36 cellular contexts compared by ENCODE assay signal in the genomic region with DNA sequence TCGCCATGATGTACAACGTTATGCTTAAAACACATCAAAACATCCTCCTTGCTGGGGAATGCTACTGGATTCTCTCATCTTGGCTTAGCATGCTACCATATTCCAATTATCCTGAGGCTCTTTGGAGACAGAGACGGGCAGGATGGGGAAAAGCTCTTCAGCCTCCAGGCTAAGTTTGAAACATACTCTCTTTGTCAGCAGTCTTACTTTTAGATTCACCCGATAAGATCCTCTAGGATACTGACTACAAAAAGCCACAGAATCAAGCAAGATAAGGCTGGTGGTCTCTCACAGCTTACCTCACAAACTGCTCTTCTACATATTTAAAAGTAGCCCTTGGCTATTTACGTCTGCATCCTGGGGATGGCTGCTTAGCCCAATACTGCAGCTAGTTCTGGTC.
"Had no signal": no experiment of that assay in that cellular context is flagged by ENCODE, and none has a peak within 500 bp of the region (broad histone marks: within the 10 kb centered on the region; RNA-seq: fewer than 3 reads in every experiment).

No MANE protein-coding gene starts in this region.

- H3K4me1 ChIP-seq: ascending aorta had no signal

- H3K27ac ChIP-seq: ascending aorta, cardiac muscle cell had no signal

- H3K4me1 Mint-ChIP-seq: activated B cell treated with CpG ODN at 0.5 μM for 24 hours; activated CD4-positive, alpha-beta T cell treated with anti-CD3 and anti-CD28 coated beads, Interleukin-2, amount 10 ng/mL, durations not matched to agents 24 days and 14 days; activated naive CD4-positive, alpha-beta T cell treated with anti-CD3 and anti-CD28 coated beads, Interleukin-2, amount 10 ng/mL, durations not matched to agents 7 days and 5 days; activated naive CD4-positive, alpha-beta T cell treated with anti-CD3 and anti-CD28 coated beads, Interleukin-2, amount 50 U/mL, for 24 hours; activated naive CD8-positive, alpha-beta T cell treated with anti-CD3 and anti-CD28 coated beads, Interleukin-2, amount 10 ng/mL, durations not matched to agents 7 days and 5 days; activated naive CD8-positive, alpha-beta T cell treated with anti-CD3 and anti-CD28 coated beads, Interleukin-2, amount 50 U/mL, for 24 hours; central memory CD8-positive, alpha-beta T cell had no signal

- H3K4me3 ChIP-seq: ascending aorta, cardiac muscle cell had no signal

- H3K27me3 ChIP-seq: ascending aorta, cardiac muscle cell had no signal

- H3K27me3 Mint-ChIP-seq: activated CD4-positive, alpha-beta T cell treated with anti-CD3 and anti-CD28 coated beads, Interleukin-2, amount 10 ng/mL, durations not matched to agents 24 days and 14 days; activated CD8-positive, alpha-beta T cell treated with anti-CD3 and anti-CD28 coated beads for 36 hours; activated naive CD4-positive, alpha-beta T cell treated with anti-CD3 and anti-CD28 coated beads, Interleukin-2, amount 50 U/mL, for 24 hours; activated naive CD8-positive, alpha-beta T cell; activated naive CD8-positive, alpha-beta T cell treated with anti-CD3 and anti-CD28 coated beads, Interleukin-2, amount 50 U/mL, for 24 hours had no signal

- H3K36me3 Mint-ChIP-seq: activated CD4-positive, alpha-beta memory T cell treated with anti-CD3 and anti-CD28 coated beads for 36 hours; activated naive CD4-positive, alpha-beta T cell treated with anti-CD3 and anti-CD28 coated beads, Interleukin-2, amount 10 ng/mL, durations not matched to agents 7 days and 5 days; activated naive CD4-positive, alpha-beta T cell treated with anti-CD3 and anti-CD28 coated beads, Interleukin-2, amount 50 U/mL, for 24 hours; activated naive CD8-positive, alpha-beta T cell; activated naive CD8-positive, alpha-beta T cell treated with anti-CD3 and anti-CD28 coated beads, Interleukin-2, amount 10 ng/mL, durations not matched to agents 7 days and 5 days had no signal

- DNase-seq: activated B cell treated with CpG ODN at 0.5 μM for 24 hours; activated CD4-positive, alpha-beta memory T cell treated with anti-CD3 and anti-CD28 coated beads for 36 hours; activated CD4-positive, alpha-beta T cell treated with anti-CD3 and anti-CD28 coated beads for 4 hours; activated CD4-positive, alpha-beta T cell treated with anti-CD3 and anti-CD28 coated beads, Interleukin-2, amount 10 ng/mL, durations not matched to agents 24 days and 14 days; activated CD4-positive, alpha-beta T cell treated with anti-CD3 and anti-CD28 coated beads, Interleukin-2, amount 50 U/mL, for 1 hour; activated CD4-positive, alpha-beta T cell treated with anti-CD3 and anti-CD28 coated beads, Interleukin-2, amount 50 U/mL, for 4 hours; activated CD4-positive, CD25-positive, alpha-beta regulatory T cell treated with anti-CD3 and anti-CD28 coated beads, Interleukin-2, amount 50 U/mL, for 72 hours; activated CD8-positive, alpha-beta memory T cell treated with anti-CD3 and anti-CD28 coated beads, Interleukin-2, amount 50 U/mL, for 4 hours; activated CD8-positive, alpha-beta T cell treated with anti-CD3 and anti-CD28 coated beads for 36 hours; activated effector memory CD4-positive, alpha-beta T cell treated with Interleukin-2 at 50 U/mL for 16 hours; activated gamma-delta T cell; activated naive CD4-positive, alpha-beta T cell treated with anti-CD3 and anti-CD28 coated beads, Interleukin-2, amount 10 ng/mL, durations not matched to agents 7 days and 5 days; activated naive CD4-positive, alpha-beta T cell treated with Interleukin-2 at 50 U/mL for 16 hours; activated naive CD8-positive, alpha-beta T cell treated with anti-CD3 and anti-CD28 coated beads, Interleukin-2, amount 10 ng/mL, durations not matched to agents 7 days and 5 days; activated naive CD8-positive, alpha-beta T cell treated with anti-CD3 and anti-CD28 coated beads, Interleukin-2, amount 50 U/mL, for 24 hours; activated T-cell treated with anti-CD3 and anti-CD28 coated beads for 4 hours; activated T-cell treated with anti-CD3 and anti-CD28 coated beads, Interleukin-2, amount 50 U/mL, for 1 hour; activated T-cell treated with anti-CD3 and anti-CD28 coated beads, Interleukin-2, amount 50 U/mL, for 4 hours; activated T-cell treated with anti-CD3 and anti-CD28 coated beads, Interleukin-2, amount 50 U/mL, for 72 hours; amygdala; anterior cingulate cortex; caudate nucleus; cerebellar nuclear complex; T-helper 1 cell; T-helper 2 cell; T-helper 9 cell had no signal

- H3K4me3 Mint-ChIP-seq: activated B cell treated with CpG ODN at 0.5 μM for 24 hours; activated CD4-positive, alpha-beta memory T cell treated with anti-CD3 and anti-CD28 coated beads for 36 hours; activated CD4-positive, alpha-beta T cell treated with anti-CD3 and anti-CD28 coated beads, Interleukin-2, amount 10 ng/mL, durations not matched to agents 24 days and 14 days; activated CD8-positive, alpha-beta T cell treated with anti-CD3 and anti-CD28 coated beads for 36 hours; activated naive CD4-positive, alpha-beta T cell treated with anti-CD3 and anti-CD28 coated beads, Interleukin-2, amount 10 ng/mL, durations not matched to agents 7 days and 5 days; activated naive CD4-positive, alpha-beta T cell treated with anti-CD3 and anti-CD28 coated beads, Interleukin-2, amount 50 U/mL, for 24 hours; activated naive CD8-positive, alpha-beta T cell; activated naive CD8-positive, alpha-beta T cell treated with anti-CD3 and anti-CD28 coated beads, Interleukin-2, amount 10 ng/mL, durations not matched to agents 7 days and 5 days; activated naive CD8-positive, alpha-beta T cell treated with anti-CD3 and anti-CD28 coated beads, Interleukin-2, amount 50 U/mL, for 24 hours; activated T-cell treated with anti-CD3 and anti-CD28 coated beads, Interleukin-2, amount 50 U/mL, for 4 hours; activated T-cell treated with anti-CD3 and anti-CD28 coated beads, Interleukin-2, amount 50 U/mL, for 72 hours; activated T-helper 1 cell treated with anti-CD3 and anti-CD28 coated beads, Interleukin-12 subunit alpha, Interleukin-12 subunit beta, Interleukin-2, Interleukin-4 antibody, amounts not matched to agents 30 ng/mL and 10 ng/mL and 1 ng/mL, durations not matched to agents 14 hours and 24 hours and 36 hours; brain; central memory CD8-positive, alpha-beta T cell; T-helper 1 cell treated with Interleukin-12 subunit alpha and Interleukin-12 subunit beta and Interleukin-4 antibody, amounts not matched to agents 30 μg/mL and 1 μg/mL, for 36 hours; T-helper 2 cell treated with Interferon-gamma antibody and Interleukin-4, amounts not matched to agents 5 μg/mL and 100 μg/mL, for 36 hours had no signal

- H3K36me3 ChIP-seq: ascending aorta, cardiac muscle cell had no signal

- H3K27ac Mint-ChIP-seq: activated B cell treated with CpG ODN at 0.5 μM for 24 hours; activated CD4-positive, alpha-beta memory T cell treated with anti-CD3 and anti-CD28 coated beads for 36 hours; activated CD4-positive, alpha-beta T cell treated with anti-CD3 and anti-CD28 coated beads, Interleukin-2, amount 10 ng/mL, durations not matched to agents 24 days and 14 days; activated CD8-positive, alpha-beta T cell treated with anti-CD3 and anti-CD28 coated beads for 36 hours; activated naive CD4-positive, alpha-beta T cell treated with anti-CD3 and anti-CD28 coated beads, Interleukin-2, amount 10 ng/mL, durations not matched to agents 7 days and 5 days; activated naive CD4-positive, alpha-beta T cell treated with anti-CD3 and anti-CD28 coated beads, Interleukin-2, amount 50 U/mL, for 24 hours; activated naive CD8-positive, alpha-beta T cell; activated naive CD8-positive, alpha-beta T cell treated with anti-CD3 and anti-CD28 coated beads, Interleukin-2, amount 10 ng/mL, durations not matched to agents 7 days and 5 days; activated naive CD8-positive, alpha-beta T cell treated with anti-CD3 and anti-CD28 coated beads, Interleukin-2, amount 50 U/mL, for 24 hours; activated T-cell treated with anti-CD3 and anti-CD28 coated beads, Interleukin-2, amount 50 U/mL, for 72 hours; activated T-helper 1 cell treated with anti-CD3 and anti-CD28 coated beads, Interleukin-12 subunit alpha, Interleukin-12 subunit beta, Interleukin-2, Interleukin-4 antibody, amounts not matched to agents 30 ng/mL and 10 ng/mL and 1 ng/mL, durations not matched to agents 14 hours and 24 hours and 36 hours; activated T-helper 2 cell treated with anti-CD3 and anti-CD28 coated beads, Interferon-gamma antibody, Interleukin-2, Interleukin-4, amounts not matched to agents 10 μg/mL and 5 μg/mL and 100 μg/mL, durations not matched to agents 14 hours and 24 hours and 36 hours; brain; T-helper 1 cell treated with Interleukin-12 subunit alpha and Interleukin-12 subunit beta and Interleukin-4 antibody, amounts not matched to agents 30 μg/mL and 1 μg/mL, for 36 hours; T-helper 2 cell treated with Interferon-gamma antibody and Interleukin-4, amounts not matched to agents 5 μg/mL and 100 μg/mL, for 36 hours had no signal

- ATAC-seq: activated CD8-positive, alpha-beta T cell treated with anti-CD3 and anti-CD28 coated beads for 36 hours; activated naive CD8-positive, alpha-beta T cell treated with anti-CD3 and anti-CD28 coated beads, Interleukin-2, amount 50 U/mL, for 24 hours; activated T-cell treated with anti-CD3 and anti-CD28 coated beads, Interleukin-2, amount 50 U/mL, for 4 hours; activated T-cell treated with anti-CD3 and anti-CD28 coated beads, Interleukin-2, amount 50 U/mL, for 72 hours had no signal
